ENCODE assay signal across 1 cellular context in genomic region chr2:127105656-127106456, GRCh38.
TF ChIP-seq lines count a peak whose summit lies in the region.

No MANE protein-coding gene starts in this region.

TF ChIP-seq in H1, 55 proteins besides CTCF, POLR2A, EP300 and RAD21:
- peak; percentile 8; the same call in 1 of the 2 replicates for TF ChIP-seq KDM1A (IDR thresholded peaks at IDR 0.05; ENCODE audit: borderline replicate concordance, low read length)
- peak; percentile 26 for TF ChIP-seq CTBP2 (IDR thresholded peaks at IDR 0.05; ENCODE audit: borderline replicate concordance, insufficient read depth, insufficient read length, low read length)
- TF ChIP-seq PHF8 (conservative IDR thresholded peaks at IDR 0.05; ENCODE audit: low read depth, low read length), result peak; percentile 40; the same call in 1 of the 2 replicates
- TF ChIP-seq KDM4A (IDR thresholded peaks at IDR 0.05; ENCODE audit: low read depth, low read length, severe bottlenecking), result peak; percentile 63
- TF ChIP-seq SP2 (IDR thresholded peaks at IDR 0.05; ENCODE audit: low read length), result no peak
- TF ChIP-seq TAF1 (IDR thresholded peaks at IDR 0.05; ENCODE audit: low read depth, low read length), result 0 out of 2 replicates have a peak, but pooled peaks have one; percentile 27
- no peak for TF ChIP-seq CHD2 (IDR thresholded peaks at IDR 0.05; ENCODE audit: low read length)
- TF ChIP-seq, protein P1, sequence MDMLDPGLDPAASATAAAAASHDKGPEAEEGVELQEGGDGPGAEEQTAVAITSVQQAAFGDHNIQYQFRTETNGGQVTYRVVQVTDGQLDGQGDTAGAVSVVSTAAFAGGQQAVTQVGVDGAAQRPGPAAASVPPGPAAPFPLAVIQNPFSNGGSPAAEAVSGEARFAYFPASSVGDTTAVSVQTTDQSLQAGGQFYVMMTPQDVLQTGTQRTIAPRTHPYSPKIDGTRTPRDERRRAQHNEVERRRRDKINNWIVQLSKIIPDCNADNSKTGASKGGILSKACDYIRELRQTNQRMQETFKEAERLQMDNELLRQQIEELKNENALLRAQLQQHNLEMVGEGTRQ (IDR thresholded peaks at IDR 0.05; ENCODE audit: low read length), result peak; percentile 58
- 0 out of 2 replicates have a peak, but pooled peaks have one; percentile 36 for TF ChIP-seq YY1 (IDR thresholded peaks at IDR 0.05; ENCODE audit: low read depth, low read length)
- peak; percentile 76 for TF ChIP-seq ASH2L (IDR thresholded peaks at IDR 0.05; ENCODE audit: low read length)
- peak in 1 of 2 experiments; percentile 35; a peak in 1 of 4 replicates for TF ChIP-seq SIN3A (conservative IDR thresholded peaks at IDR 0.05 in 1 of 2, IDR thresholded peaks at IDR 0.05 in 1 of 2; ENCODE audit: low read depth in 1 of 2, low read length in 2 of 2)
